In the genomic region with DNA sequence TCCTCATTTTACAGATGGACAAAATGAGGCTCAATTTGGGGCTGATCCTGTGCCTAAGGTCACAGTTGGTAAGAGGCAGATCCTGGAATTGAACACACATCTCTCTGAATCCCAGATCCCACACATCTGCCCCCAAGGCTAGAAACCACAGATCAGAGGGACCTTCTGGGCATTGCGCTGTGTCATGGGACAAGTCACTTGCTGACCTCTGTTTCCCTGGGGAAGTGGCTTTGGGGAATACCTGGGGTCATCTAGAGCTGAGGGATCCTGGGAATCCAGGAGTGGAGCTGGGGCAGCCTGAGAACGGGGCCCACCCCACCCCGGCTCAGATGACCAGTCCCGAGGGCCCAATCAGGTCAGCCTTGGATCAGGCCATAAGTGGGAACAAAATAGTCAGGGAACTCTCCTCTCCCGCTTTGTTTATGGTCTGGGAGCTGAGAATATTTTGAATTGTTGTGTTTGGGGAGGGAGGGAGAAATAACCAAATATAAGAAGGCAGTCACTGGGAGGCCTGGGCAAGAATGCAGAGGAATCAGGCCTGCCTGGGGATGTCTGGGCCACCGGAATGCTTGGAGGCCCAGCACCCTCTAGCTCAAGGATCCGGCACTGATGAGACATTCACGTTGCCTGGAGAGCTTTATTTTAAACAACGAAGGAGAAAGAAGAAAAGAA, we compare ENCODE assay signal across 14 cellular contexts. TPM values are rescaled to one million over a fixed set of nuclear protein-coding genes. Genes with fewer than 3 reads are reported as not detected.
DNase-seq lines count a peak whose midpoint lies in the region; ATAC-seq and TF ChIP-seq lines count a peak whose summit lies in the region.
"Had no signal": no experiment of that assay in that cellular context is flagged by ENCODE, and none has a peak within 500 bp of the region (broad histone marks: within the 10 kb centered on the region; RNA-seq: fewer than 3 reads in every experiment).

No MANE protein-coding gene starts in this region.

- no peaks in the 10 kb centered on the region for H3K9me3 Mint-ChIP-seq in dendritic cell treated with granulocyte-macrophage colony-stimulating factor and Interleukin-4, amounts not matched to agents 40 ng/mL and 50 ng/mL, for 4 days
- H3K9me3 Mint-ChIP-seq in nephron: no peaks in the 10 kb centered on the region
- no peaks in the 10 kb centered on the region for H3K9me3 Mint-ChIP-seq in activated T-helper 1 cell treated with anti-CD3 and anti-CD28 coated beads, Interleukin-12 subunit alpha, Interleukin-12 subunit beta, Interleukin-2, Interleukin-4 antibody, amounts not matched to agents 30 ng/mL and 10 ng/mL and 1 ng/mL, durations not matched to agents 14 hours and 24 hours and 36 hours
- H3K9me3 Mint-ChIP-seq: activated naive CD8-positive, alpha-beta T cell treated with anti-CD3 and anti-CD28 coated beads for 36 hours; CD8-positive, alpha-beta memory T cell had no signal

- peaks cover 1% of the 10 kb centered on the region for H3K27me3 Mint-ChIP-seq in dendritic cell treated with granulocyte-macrophage colony-stimulating factor and Interleukin-4, amounts not matched to agents 40 ng/mL and 50 ng/mL, for 4 days
- peaks cover 26% of the 10 kb centered on the region for H3K27me3 Mint-ChIP-seq in nephron (ENCODE audit: low read depth)
- peaks cover 15% of the 10 kb centered on the region for H3K27me3 Mint-ChIP-seq in activated T-helper 1 cell treated with anti-CD3 and anti-CD28 coated beads, Interleukin-12 subunit alpha, Interleukin-12 subunit beta, Interleukin-2, Interleukin-4 antibody, amounts not matched to agents 30 ng/mL and 10 ng/mL and 1 ng/mL, durations not matched to agents 14 hours and 24 hours and 36 hours (ENCODE audit: insufficient read depth)
- H3K27me3 Mint-ChIP-seq: activated naive CD8-positive, alpha-beta T cell treated with anti-CD3 and anti-CD28 coated beads for 36 hours had no signal

- H3K9me1 ChIP-seq in IMR-90 (ENCODE audit: insufficient read depth, low read length): peaks cover 13% of the 10 kb centered on the region

- peak overlapping the region; percentile 90 for H3K4ac ChIP-seq in IMR-90 (ENCODE audit: low read depth, low read length)

- no peak overlapping the region for H3K4me2 ChIP-seq in IMR-90 (ENCODE audit: low read depth, low read length)

- H4K5ac ChIP-seq in IMR-90 (ENCODE audit: low read depth, low read length): peak overlapping the region; percentile 65

- no peaks in the 10 kb centered on the region for H3K27me3 ChIP-seq in IMR-90 (ENCODE audit: control insufficient read depth, insufficient read depth, low read length)
- no peaks in the 10 kb centered on the region for H3K27me3 ChIP-seq in transverse colon

- peak; percentile 33 for TF ChIP-seq RAD21 in IMR-90 (IDR thresholded peaks at IDR 0.05; ENCODE audit: low read length)

- dilution Hi-C loops in IMR-90 (cut with HindIII; ENCODE audit: low sequenced_read_pairs, unreplicated experiment): no loop called here

- TF ChIP-seq POLR2A in IMR-90 (IDR thresholded peaks at IDR 0.05; ENCODE audit: low read depth, low read length) (no peak), transverse colon (IDR thresholded peaks at IDR 0.05) (no peak)

- peak overlapping the region; percentile 94; the same call in 1 of the 2 replicates for H2AK5ac ChIP-seq in IMR-90 (ENCODE audit: low read depth, low read length)

- POLR2A ChIA-PET in IMR-90 (lab: Charles Lee; ENCODE audit: unreplicated experiment): interaction anchor here (0.7 to 0.8 kb wide), 2 partner anchors 12 to 161 kb away, joined by 3 read pairs; no protein-coding TSS in a partner anchor

- in situ Hi-C loops in IMR-90 (cut with MboI; ENCODE audit: low sequenced_read_pairs) (no loop called here), transverse colon (cut with MboI; ENCODE audit: low pct_ligation_motif_present in 1 of 4, low pct_unique_long_range_greater_than_20kb in 1 of 4, low sequenced_read_pairs in 3 of 4) (loop anchor here in 2 of 4 donors (10.0 kb wide), 1 partner anchor 71 kb away; no protein-coding TSS in a partner anchor), KBM-7 (cut with MboI; ENCODE audit: low pct_unique_long_range_greater_than_20kb, low sequenced_read_pairs) (no loop called here)

- BruUV-seq in IMR-90 (replicated peaks; lab: Mats Ljungman, UMichigan): no TSS peak

- peak; percentile 93 for ATAC-seq in IMR-90 (ENCODE audit: low read depth)
- ATAC-seq: SK-N-SH treated with all-trans-retinoic acid at 6 μM for 48 hours had no signal

- H3K4me3 ChIP-seq in IMR-90 (ENCODE audit: insufficient read depth, low read depth, low read length): no peak overlapping the region
- no peak overlapping the region for H3K4me3 ChIP-seq in transverse colon

- H3K4me1 ChIP-seq in IMR-90 (ENCODE audit: control insufficient read depth, insufficient read depth, low read length) (peaks cover 18% of the 10 kb centered on the region), transverse colon (peaks cover 0 to 17% (median 13%) of the 10 kb centered on the region in 4 donors)

- no peaks in the 10 kb centered on the region for H3K36me3 Mint-ChIP-seq in dendritic cell treated with granulocyte-macrophage colony-stimulating factor and Interleukin-4, amounts not matched to agents 40 ng/mL and 50 ng/mL, for 4 days (ENCODE audit: low read depth)
- no peaks in the 10 kb centered on the region for H3K36me3 Mint-ChIP-seq in nephron (ENCODE audit: low read depth)
- H3K36me3 Mint-ChIP-seq in activated T-helper 1 cell treated with anti-CD3 and anti-CD28 coated beads, Interleukin-12 subunit alpha, Interleukin-12 subunit beta, Interleukin-2, Interleukin-4 antibody, amounts not matched to agents 30 ng/mL and 10 ng/mL and 1 ng/mL, durations not matched to agents 14 hours and 24 hours and 36 hours (ENCODE audit: low read depth): no peaks in the 10 kb centered on the region
- H3K36me3 Mint-ChIP-seq: activated naive CD8-positive, alpha-beta T cell treated with anti-CD3 and anti-CD28 coated beads for 36 hours; CD8-positive, alpha-beta memory T cell had no signal

- no peaks in the 10 kb centered on the region for H3K9me3 ChIP-seq in IMR-90 (ENCODE audit: control insufficient read depth, insufficient read depth, low read length)
- H3K9me3 ChIP-seq in transverse colon: no peaks in the 10 kb centered on the region

- H3K36me3 ChIP-seq in IMR-90 (ENCODE audit: control insufficient read depth, insufficient read depth, low read length) (no peaks in the 10 kb centered on the region), transverse colon (no peaks in the 10 kb centered on the region)

- H3K27ac Mint-ChIP-seq in dendritic cell treated with granulocyte-macrophage colony-stimulating factor and Interleukin-4, amounts not matched to agents 40 ng/mL and 50 ng/mL, for 4 days: peak overlapping the region; percentile 20
- peak overlapping the region; percentile 1 to 85 (median 64) for H3K27ac Mint-ChIP-seq in nephron
- H3K27ac Mint-ChIP-seq in activated T-helper 1 cell treated with anti-CD3 and anti-CD28 coated beads, Interleukin-12 subunit alpha, Interleukin-12 subunit beta, Interleukin-2, Interleukin-4 antibody, amounts not matched to agents 30 ng/mL and 10 ng/mL and 1 ng/mL, durations not matched to agents 14 hours and 24 hours and 36 hours: no peak overlapping the region
- H3K27ac Mint-ChIP-seq: activated naive CD8-positive, alpha-beta T cell treated with anti-CD3 and anti-CD28 coated beads for 36 hours had no signal

- H2AFZ ChIP-seq in IMR-90 (replicated peaks; ENCODE audit: low read length, poor library complexity): peak overlapping the region; percentile 67

- H3K9ac ChIP-seq in IMR-90 (ENCODE audit: low read depth, low read length): peak overlapping the region; percentile 22; the same call in 1 of the 2 replicates

- H2BK20ac ChIP-seq in IMR-90 (ENCODE audit: low read depth, low read length): peak overlapping the region; percentile 96

- no peak overlapping the region for H3K4me3 Mint-ChIP-seq in dendritic cell treated with granulocyte-macrophage colony-stimulating factor and Interleukin-4, amounts not matched to agents 40 ng/mL and 50 ng/mL, for 4 days
- peak overlapping the region in 1 of 3 experiments; percentile 35 for H3K4me3 Mint-ChIP-seq in nephron
- H3K4me3 Mint-ChIP-seq in activated T-helper 1 cell treated with anti-CD3 and anti-CD28 coated beads, Interleukin-12 subunit alpha, Interleukin-12 subunit beta, Interleukin-2, Interleukin-4 antibody, amounts not matched to agents 30 ng/mL and 10 ng/mL and 1 ng/mL, durations not matched to agents 14 hours and 24 hours and 36 hours: no peak overlapping the region
- H3K4me3 Mint-ChIP-seq: activated naive CD8-positive, alpha-beta T cell treated with anti-CD3 and anti-CD28 coated beads for 36 hours had no signal

- TF ChIP-seq CTCF in IMR-90 (conservative IDR thresholded peaks at IDR 0.05; ENCODE audit: low read depth, low read length) (peak; percentile 39), nephron (IDR thresholded peaks at IDR 0.05; ENCODE audit: unreplicated experiment in 3 of 3) (no peak), transverse colon (IDR thresholded peaks at IDR 0.05) (no peak)

- peak overlapping the region; percentile 58 to 85; a peak in 3 of 4 replicates for H4K8ac ChIP-seq in IMR-90 (ENCODE audit: low read depth in 2 of 2, low read length in 2 of 2)

- peak overlapping the region; percentile 88; the same call in 2 of the 3 replicates for H2BK15ac ChIP-seq in IMR-90 (ENCODE audit: low read depth, low read length)

- peak overlapping the region; percentile 90 for H2BK120ac ChIP-seq in IMR-90 (ENCODE audit: low read depth, low read length)

- H3K4me1 Mint-ChIP-seq in dendritic cell treated with granulocyte-macrophage colony-stimulating factor and Interleukin-4, amounts not matched to agents 40 ng/mL and 50 ng/mL, for 4 days (ENCODE audit: low read depth): peaks cover 69% of the 10 kb centered on the region
- peaks cover 42% of the 10 kb centered on the region for H3K4me1 Mint-ChIP-seq in nephron
- peaks cover 13% of the 10 kb centered on the region for H3K4me1 Mint-ChIP-seq in activated T-helper 1 cell treated with anti-CD3 and anti-CD28 coated beads, Interleukin-12 subunit alpha, Interleukin-12 subunit beta, Interleukin-2, Interleukin-4 antibody, amounts not matched to agents 30 ng/mL and 10 ng/mL and 1 ng/mL, durations not matched to agents 14 hours and 24 hours and 36 hours (ENCODE audit: low read depth)

- CTCF ChIA-PET in IMR-90 (lab: Yijun Ruan, JAX): interaction anchor here (1.0 to 1.5 kb wide), 6 partner anchors 10 to 190 kb away, joined by 3 to 9 read pairs (median 4); no protein-coding TSS in a partner anchor

- H2AK9ac ChIP-seq in IMR-90 (replicated peaks; ENCODE audit: low read depth, low read length, poor library complexity): no peak overlapping the region

- WGBS in IMR-90 (ENCODE audit: extremely low coverage in 2 of 2, insufficient read length in 1 of 2), 2 experiments: 60% methylated on average over 2 of the region's 9 CpGs; no CpG with 5 or more reads in 1 of the 2 experiments
- WGBS in transverse colon (ENCODE audit: low coverage in 1 of 2), 2 donors: 75 to 77% methylated on average over 5 to 9 of the region's 9 CpGs

- no peak for TF ChIP-seq EP300 in transverse colon (IDR thresholded peaks at IDR 0.05; ENCODE audit: low read depth)

- peak overlapping the region; percentile 66; the same call in 1 of the 2 replicates for H3K56ac ChIP-seq in IMR-90 (ENCODE audit: extremely low read depth, insufficient read depth, low read length)

- intact Hi-C loops in IMR-90 (cut with micrococcal nuclease): loop anchor here (1.0 kb wide), 1 partner anchor 190 kb away; no protein-coding TSS in a partner anchor
- intact Hi-C loops in dendritic cell treated with granulocyte-macrophage colony-stimulating factor and Interleukin-4, amounts not matched to agents 40 ng/mL and 50 ng/mL, for 4 days (cut with micrococcal nuclease): no loop called here
- intact Hi-C loops in transverse colon (cut with DNase I; ENCODE audit: low total_unique reads): no loop called here
- intact Hi-C loops in activated T-helper 1 cell treated with anti-CD3 and anti-CD28 coated beads, Interleukin-12 subunit alpha, Interleukin-12 subunit beta, Interleukin-2, Interleukin-4 antibody, amounts not matched to agents 30 ng/mL and 10 ng/mL and 1 ng/mL, durations not matched to agents 14 hours and 24 hours and 36 hours (cut with micrococcal nuclease): no loop called here

- peak overlapping the region; percentile 44 for H2BK5ac ChIP-seq in IMR-90 (ENCODE audit: low read depth, low read length, poor library complexity, severe bottlenecking)

- H3K23ac ChIP-seq in IMR-90 (ENCODE audit: low read depth, low read length): peak overlapping the region; percentile 90

- H3K18ac ChIP-seq in IMR-90 (ENCODE audit: low read depth, low read length): peak overlapping the region; percentile 83

- H3K27ac ChIP-seq in IMR-90 (ENCODE audit: insufficient read depth, low read length) (peak overlapping the region; percentile 64; the same call in 1 of the 2 replicates), transverse colon (peak overlapping the region; percentile 18 to 61 (median 45))
- H3K27ac ChIP-seq: VCaP had no signal

- H4K20me1 ChIP-seq in IMR-90 (ENCODE audit: insufficient read depth, low read length): no peaks in the 10 kb centered on the region

- H4K91ac ChIP-seq in IMR-90 (ENCODE audit: insufficient read depth, low read depth, low read length): peak overlapping the region; percentile 93

- peak overlapping the region; percentile 80 for H3K14ac ChIP-seq in IMR-90 (replicated peaks; ENCODE audit: low read depth, low read length)

- H3K79me1 ChIP-seq in IMR-90 (ENCODE audit: low read depth in 1 of 2, low read length in 2 of 2): no peaks in the 10 kb centered on the region

- DNase-seq in IMR-90 (peak; percentile 41), transverse colon (no peak), KBM-7 (no peak), NCI-H2081 treated with DMSO at 0.1 percent for 48 hours (lab: John Stamatoyannopoulos, UW) (no peak)
- no peak for DNase-seq in activated T-helper 1 cell treated with anti-CD3 and anti-CD28 coated beads, Interleukin-12 subunit alpha, Interleukin-12 subunit beta, Interleukin-2, Interleukin-4 antibody, amounts not matched to agents 30 ng/mL and 10 ng/mL and 1 ng/mL, durations not matched to agents 14 hours and 24 hours and 36 hours (ENCODE audit: low spot score)
- DNase-seq: activated naive CD8-positive, alpha-beta T cell treated with anti-CD3 and anti-CD28 coated beads for 36 hours; CD8-positive, alpha-beta memory T cell; dermis blood vessel endothelial cell; mammary epithelial cell; stimulated activated CD4-positive, alpha-beta T cell treated with anti-CD3 and anti-CD28 coated beads, Interleukin-2, amount 100 ng/mL, for 24 hours had no signal

RNA-seq across cellular contexts. Expression of gene SLC6A6, which starts 8.8 kb away (rescaled TPM):
- total RNA-seq in IMR-90 (2012; rRNA removed) (29.9 and 32.5 TPM in 2 replicates), transverse colon (10 to 100 TPM in 1 of 4 donors, 1 to 10 TPM in 3; 4.4 to 10.5 (median 7.7) TPM)
- polyA plus RNA-seq in IMR-90 (2012; rRNA removed): 39.3 and 39.4 TPM in 2 replicates
- 14.9 and 24.2 TPM in 2 replicates for polyA plus RNA-seq in IMR-90 (2012; cell fraction: cytosol; rRNA removed)
- 70.6 and 99.2 TPM in 2 replicates for polyA plus RNA-seq in IMR-90 (2012; cell fraction: nucleus; rRNA removed; ENCODE audit: low replicate concordance)
- total RNA-seq in activated T-helper 1 cell treated with anti-CD3 and anti-CD28 coated beads, Interleukin-12 subunit alpha, Interleukin-12 subunit beta, Interleukin-2, Interleukin-4 antibody, amounts not matched to agents 30 ng/mL and 10 ng/mL and 1 ng/mL, durations not matched to agents 14 hours and 24 hours and 36 hours: 45.4 and 51.2 TPM in 2 replicates
